In the genomic region with DNA sequence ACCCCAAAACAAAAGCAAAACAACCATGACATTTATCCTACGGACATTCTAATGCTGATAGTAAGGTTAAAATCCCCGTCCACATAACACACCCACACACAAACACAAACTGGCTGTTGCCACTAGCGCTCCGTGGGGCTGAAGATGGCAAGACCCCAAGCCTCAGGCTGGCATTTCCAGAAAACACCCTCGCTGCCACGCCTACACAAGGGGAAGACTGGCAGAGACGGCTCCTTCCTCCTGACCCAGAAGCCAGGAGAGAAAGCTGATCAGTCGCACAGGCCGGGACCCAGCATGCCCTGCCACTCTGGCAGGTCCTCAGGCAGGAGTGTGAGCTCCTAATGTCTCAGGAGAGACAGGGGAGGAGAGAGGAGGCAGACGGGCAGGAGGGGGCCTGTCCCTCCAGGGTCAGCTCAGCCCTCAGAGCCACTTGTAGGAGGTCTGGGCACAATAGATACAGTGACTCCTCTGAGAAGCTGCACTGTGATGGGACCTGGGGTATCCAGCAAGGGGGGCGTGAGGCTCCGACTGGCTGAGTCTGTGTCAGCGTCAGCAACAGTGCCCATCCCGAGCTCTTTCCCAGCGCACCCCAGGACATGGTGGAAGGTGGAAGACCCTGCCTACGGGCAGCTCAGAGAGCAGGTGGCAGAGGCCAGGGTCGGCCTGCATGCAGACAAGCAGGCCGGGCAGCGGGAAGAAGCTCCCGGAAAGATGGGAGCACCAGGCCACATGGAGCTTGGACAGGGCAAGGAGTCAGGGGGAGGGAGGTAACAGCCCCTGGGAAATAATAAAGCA, we compare ENCODE assay signal across 27 cellular contexts.
A peak's percentile ranks its signal among the peaks of the same experiment; 100 is the strongest.
DNase-seq lines count a peak whose midpoint lies in the region; ATAC-seq and TF ChIP-seq lines count a peak whose summit lies in the region.
"Had no signal": no experiment of that assay in that cellular context is flagged by ENCODE, and none has a peak within 500 bp of the region (broad histone marks: within the 10 kb centered on the region; RNA-seq: fewer than 3 reads in every experiment).

No MANE protein-coding gene starts in this region.

- H3K4me1 ChIP-seq in lower lobe of right lung = no peaks in the 10 kb centered on the region
- H3K4me1 ChIP-seq: BLaER1, HAP-1, SJSA1 had no signal

- CTCF ChIA-PET in WTC11 (lab: Charles Lee) = interaction anchor here (1.1 kb wide), 1 partner anchor 11 kb away, joined by 3 read pairs; no protein-coding TSS in a partner anchor

- H3K9me3 Mint-ChIP-seq in CD14-positive monocyte (peaks cover 11 to 39% (median 26%) of the 10 kb centered on the region in 7 donors), WTC11 (no peaks in the 10 kb centered on the region)
- H3K9me3 Mint-ChIP-seq: GM23338 had no signal

- H3K4me3 Mint-ChIP-seq in CD14-positive monocyte (no peak overlapping the region), WTC11 (no peak overlapping the region)
- H3K4me3 Mint-ChIP-seq: CD4-positive, alpha-beta memory T cell; GM23338; HFFc6 had no signal

- no peak overlapping the region for H3K27ac Mint-ChIP-seq in CD14-positive monocyte
- H3K27ac Mint-ChIP-seq in WTC11 = peak overlapping the region; percentile 46
- H3K27ac Mint-ChIP-seq: GM23338, HFFc6 had no signal

- intact Hi-C loops in CD14-positive monocyte (cut with micrococcal nuclease) = no loop called here
- intact Hi-C loops in lower lobe of right lung (cut with DNase I) = no loop called here
- intact Hi-C loops in sciatic nerve (cut with DNase I) = no loop called here

- DNase-seq in CD14-positive monocyte (ENCODE audit: low spot score) (peak; percentile 4), WTC11 (ENCODE audit: low spot score) (no peak), lower lobe of right lung (peak; percentile 35), sciatic nerve (ENCODE audit: low spot score) (no peak), SK-N-DZ (ENCODE audit: low spot score) (no peak), Kasumi-1 (lab: John Stamatoyannopoulos, UW) (no peak)
- DNase-seq: CD4-positive, alpha-beta memory T cell; COR-L47; DMS53; GDM1; HFFc6; NCI-H1105 treated with DMSO at 0.1 percent for 48 hours; NCI-H146; NCI-H1930; NCI-H2107; NCI-H446; NCI-H524 treated with DMSO at 0.1 percent for 48 hours; NCI-H82; Right ventricle myocardium superior; RPMI8226 had no signal

- H3K4me3 ChIP-seq in lower lobe of right lung = no peak overlapping the region
- H3K4me3 ChIP-seq: BLaER1, GM12878, GM23338, HAP-1, K562, SJSA1 had no signal

- H3K4me1 Mint-ChIP-seq in CD14-positive monocyte = no peaks in the 10 kb centered on the region
- H3K4me1 Mint-ChIP-seq in WTC11 = peaks cover 13% of the 10 kb centered on the region
- H3K4me1 Mint-ChIP-seq: CD4-positive, alpha-beta memory T cell; GM23338 had no signal

- H3K27me3 ChIP-seq in lower lobe of right lung (ENCODE audit: low read depth) = no peaks in the 10 kb centered on the region
- H3K27me3 ChIP-seq: BLaER1, SJSA1 had no signal

- POLR2A ChIA-PET in WTC11 (lab: Charles Lee) = no interaction called here

- H3K27me3 Mint-ChIP-seq in CD14-positive monocyte (ENCODE audit: low read depth in 3 of 3) = peaks cover 0 to 1% (median 1%) of the 10 kb centered on the region in 3 donors
- no peaks in the 10 kb centered on the region; the same call in 1 of the 2 replicates for H3K27me3 Mint-ChIP-seq in WTC11 (ENCODE audit: low read depth)

- TF ChIP-seq CTCF in CD14-positive monocyte (IDR thresholded peaks at IDR 0.05) = no peak
- TF ChIP-seq CTCF in WTC11 (IDR thresholded peaks at IDR 0.05) = no peak
- no peak for TF ChIP-seq CTCF in lower lobe of right lung (IDR thresholded peaks at IDR 0.05)

- no peak for ATAC-seq in WTC11
- no peak for ATAC-seq in lower lobe of right lung
- peak; percentile 56 for ATAC-seq in sciatic nerve
- ATAC-seq in GM18505 (IDR thresholded peaks at IDR 0.05; ENCODE audit: unreplicated experiment) = no peak
- ATAC-seq: GM12878, GM23338, K562 had no signal

- no peaks in the 10 kb centered on the region for H3K36me3 ChIP-seq in lower lobe of right lung
- H3K36me3 ChIP-seq: BLaER1, HAP-1, SJSA1 had no signal

- H3K36me3 Mint-ChIP-seq in CD14-positive monocyte (no peaks in the 10 kb centered on the region), WTC11 (no peaks in the 10 kb centered on the region; the same call in 1 of the 2 replicates)
- H3K36me3 Mint-ChIP-seq: CD4-positive, alpha-beta memory T cell had no signal

- no peak for TF ChIP-seq POLR2A in GM18505 (IDR thresholded peaks at IDR 0.05; ENCODE audit: borderline replicate concordance, extremely low read depth, insufficient read depth, insufficient read length)

- H3K27ac ChIP-seq in lower lobe of right lung = no peak overlapping the region
- H3K27ac ChIP-seq: BLaER1, SJSA1 had no signal

- no peaks in the 10 kb centered on the region for H3K9me3 ChIP-seq in lower lobe of right lung
- H3K9me3 ChIP-seq: BLaER1, HAP-1 had no signal

TF ChIP-seq in WTC11, 78 proteins besides CTCF, POLR2A, EP300 and RAD21:
- TF ChIP-seq SP1 (CRISPR knock-in tag; conservative IDR thresholded peaks at IDR 0.05) = no peak
- TF ChIP-seq, protein P1, sequence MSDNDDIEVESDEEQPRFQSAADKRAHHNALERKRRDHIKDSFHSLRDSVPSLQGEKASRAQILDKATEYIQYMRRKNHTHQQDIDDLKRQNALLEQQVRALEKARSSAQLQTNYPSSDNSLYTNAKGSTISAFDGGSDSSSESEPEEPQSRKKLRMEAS (CRISPR knock-in tag; IDR thresholded peaks at IDR 0.05) = no peak
- no peak for TF ChIP-seq NFATC4 (CRISPR knock-in tag; IDR thresholded peaks at IDR 0.05)
- TF ChIP-seq SOX15 (CRISPR knock-in tag; IDR thresholded peaks at IDR 0.05) = no peak
- no peak for TF ChIP-seq ARID4B (CRISPR knock-in tag; IDR thresholded peaks at IDR 0.05; ENCODE audit: borderline replicate concordance)
- TF ChIP-seq, protein P2, sequence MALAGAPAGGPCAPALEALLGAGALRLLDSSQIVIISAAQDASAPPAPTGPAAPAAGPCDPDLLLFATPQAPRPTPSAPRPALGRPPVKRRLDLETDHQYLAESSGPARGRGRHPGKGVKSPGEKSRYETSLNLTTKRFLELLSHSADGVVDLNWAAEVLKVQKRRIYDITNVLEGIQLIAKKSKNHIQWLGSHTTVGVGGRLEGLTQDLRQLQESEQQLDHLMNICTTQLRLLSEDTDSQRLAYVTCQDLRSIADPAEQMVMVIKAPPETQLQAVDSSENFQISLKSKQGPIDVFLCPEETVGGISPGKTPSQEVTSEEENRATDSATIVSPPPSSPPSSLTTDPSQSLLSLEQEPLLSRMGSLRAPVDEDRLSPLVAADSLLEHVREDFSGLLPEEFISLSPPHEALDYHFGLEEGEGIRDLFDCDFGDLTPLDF (CRISPR knock-in tag; IDR thresholded peaks at IDR 0.05) = no peak

Comparison
In these comparisons a context has a peak if more than half of its experiments do, and no peak if none do; other contexts are left out.
1. DNase-seq: peak in CD14-positive monocyte (single experiment) and lower lobe of right lung (single experiment); none in WTC11 (single experiment), sciatic nerve (single experiment), SK-N-DZ (single experiment) and Kasumi-1 (0 of 2).